ENCODE assay signal across 8 cellular contexts in genomic region chr2:74147729-74148456, GRCh38. TPM values are rescaled to one million over a fixed set of nuclear protein-coding genes. Genes with fewer than 3 reads are reported as not detected.
DNase-seq lines count a peak whose midpoint lies in the region; ATAC-seq and TF ChIP-seq lines count a peak whose summit lies in the region.

Gene BOLA3 (minus strand): TSS chr2:74147912. CDS start chr2:74147874, 38 bp downstream.

- H3K9ac ChIP-seq in neuronal stem cell (ENCODE audit: low read depth, low read length, poor library complexity): peak within 1 kb of the TSS; percentile 90

- CTCF ChIA-PET in RWPE1 (lab: Yijun Ruan, JAX): interaction anchor here (0.6 to 2.3 kb wide), 18 partner anchors 8 to 1030 kb away, joined by 3 to 18 read pairs (median 3); no protein-coding TSS in a partner anchor

- no peak within 1 kb of the TSS for H2BK5ac ChIP-seq in neuronal stem cell (ENCODE audit: low read length)

- H2BK120ac ChIP-seq in neuronal stem cell (ENCODE audit: low read depth, low read length): no peak within 1 kb of the TSS

- peak within 1 kb of the TSS; percentile 68 for H3K23ac ChIP-seq in neuronal stem cell (ENCODE audit: low read depth, low read length, poor library complexity)

- ATAC-seq in GM21786 (IDR thresholded peaks at IDR 0.05; ENCODE audit: unreplicated experiment): peak; percentile 82
- peak; percentile 91 for ATAC-seq in foreskin keratinocyte

- H3K4me2 ChIP-seq in neuronal stem cell (ENCODE audit: insufficient read depth, low read length, poor library complexity, severe bottlenecking): peak within 1 kb of the TSS; percentile 81

- no peaks in the 10 kb centered on the region for H3K4me1 ChIP-seq in foreskin keratinocyte
- H3K4me1 ChIP-seq in neuronal stem cell (ENCODE audit: control insufficient read depth in 2 of 2, insufficient read depth in 1 of 2, low read depth in 1 of 2, low read length in 2 of 2): peaks cover 13% of the 10 kb centered on the region in 2 donors

- no peak within 1 kb of the TSS for H4K8ac ChIP-seq in neuronal stem cell (ENCODE audit: low read depth, low read length)

- H3K36me3 ChIP-seq in KOPT-K1 (ENCODE audit: insufficient read depth, low read length): peaks cover 41% of the 10 kb centered on the region
- H3K36me3 ChIP-seq in neuronal stem cell (replicated peaks in 1 of 2; ENCODE audit: control insufficient read depth in 2 of 2, insufficient read depth in 2 of 2, low read length in 2 of 2): peaks cover 3 to 37% of the 10 kb centered on the region in 2 donors

- H2BK15ac ChIP-seq in neuronal stem cell (ENCODE audit: low read length): no peak within 1 kb of the TSS

- H4K91ac ChIP-seq in neuronal stem cell (ENCODE audit: low read depth, low read length, poor library complexity): no peak within 1 kb of the TSS

- H3K9me3 ChIP-seq in KOPT-K1 (ENCODE audit: insufficient read depth, low read length, poor library complexity, severe bottlenecking): no peaks in the 10 kb centered on the region
- peaks cover 0 to 2% of the 10 kb centered on the region in 2 donors for H3K9me3 ChIP-seq in neuronal stem cell (replicated peaks in 1 of 2; ENCODE audit: control insufficient read depth in 2 of 2, insufficient read depth in 1 of 2, low read depth in 1 of 2, low read length in 2 of 2)

- TF ChIP-seq CTCF in RWPE1 (conservative IDR thresholded peaks at IDR 0.05; ENCODE audit: low read depth) (peak; percentile 91), foreskin keratinocyte (conservative IDR thresholded peaks at IDR 0.05) (peak; percentile 93)

- H3K14ac ChIP-seq in neuronal stem cell (ENCODE audit: low read length): no peak within 1 kb of the TSS

- H3K4me3 ChIP-seq in neuronal stem cell (ENCODE audit: low read length in 2 of 2): peak within 1 kb of the TSS; percentile 70 to 99

- no peak within 1 kb of the TSS for H3K4ac ChIP-seq in neuronal stem cell (ENCODE audit: low read length)

- POLR2A ChIA-PET in RWPE1 (lab: Yijun Ruan, JAX; ENCODE audit: low non-redundant PET): interaction anchor here (0.8 kb wide), 1 partner anchor 138 kb away, joined by 3 read pairs; no protein-coding TSS in a partner anchor

- no peaks in the 10 kb centered on the region for H3K79me1 ChIP-seq in neuronal stem cell (ENCODE audit: low read depth, low read length)

- H2AFZ ChIP-seq in neuronal stem cell (ENCODE audit: low read length): peak within 1 kb of the TSS; percentile 87

- H3K27me3 ChIP-seq in foreskin keratinocyte (no peaks in the 10 kb centered on the region), neuronal stem cell (ENCODE audit: control insufficient read depth in 3 of 3, insufficient read depth in 3 of 3, low read depth in 1 of 3, low read length in 3 of 3) (no peaks in the 10 kb centered on the region)

- peak within 1 kb of the TSS; percentile 51 for H2AK5ac ChIP-seq in neuronal stem cell (ENCODE audit: low read depth, low read length)

- WGBS in neuronal stem cell (ENCODE audit: extremely low coverage in 2 of 2, insufficient read length in 2 of 2, insufficient replicate concordance in 1 of 2), 2 donors: no CpG with 5 or more reads among the region's 67 CpGs

- H2BK12ac ChIP-seq in neuronal stem cell (ENCODE audit: low read length): no peak within 1 kb of the TSS

- peak; percentile 84 for DNase-seq in ELF-1 (ENCODE audit: low read depth, low spot score)
- peak; percentile 94 for DNase-seq in RWPE1 (ENCODE audit: low spot score)
- peak; percentile 75 for DNase-seq in activated effector memory CD4-positive, alpha-beta T cell treated with Interleukin-2 at 50 U/mL for 16 hours
- peak; percentile 41 to 71 for DNase-seq in foreskin keratinocyte
- peak; percentile 81 for DNase-seq in neuronal stem cell (ENCODE audit: low spot score)
- DNase-seq in substantia nigra (lab: John Stamatoyannopoulos, UW): peak; percentile 16 to 93 (median 76)

- H3K18ac ChIP-seq in neuronal stem cell (ENCODE audit: low read length): peak within 1 kb of the TSS; percentile 96

- H3K27ac ChIP-seq in KOPT-K1 (ENCODE audit: low read depth, low read length, poor library complexity, severe bottlenecking) (peak within 1 kb of the TSS; percentile 69), RWPE1 (peak within 1 kb of the TSS; percentile 79), foreskin keratinocyte (peak within 1 kb of the TSS; percentile 56), neuronal stem cell (replicated peaks; ENCODE audit: low read length) (no peak within 1 kb of the TSS), substantia nigra (ENCODE audit: low read depth, low read length, poor library complexity, severe bottlenecking) (peak within 1 kb of the TSS; percentile 88)

RNA-seq across cellular contexts. Expression of gene BOLA3, which starts in this region (rescaled TPM):
- 106 and 107 TPM in 2 replicates for total RNA-seq in foreskin keratinocyte
- polyA plus RNA-seq in foreskin keratinocyte: 153 and 167 TPM in 2 replicates
- 69.7 TPM for polyA plus RNA-seq in neuronal stem cell (2013, experiment 1 of 2)
- polyA plus RNA-seq in neuronal stem cell (2013, experiment 2 of 2): 67.9 TPM
